8 cellular contexts compared by ENCODE assay signal in the genomic region with DNA sequence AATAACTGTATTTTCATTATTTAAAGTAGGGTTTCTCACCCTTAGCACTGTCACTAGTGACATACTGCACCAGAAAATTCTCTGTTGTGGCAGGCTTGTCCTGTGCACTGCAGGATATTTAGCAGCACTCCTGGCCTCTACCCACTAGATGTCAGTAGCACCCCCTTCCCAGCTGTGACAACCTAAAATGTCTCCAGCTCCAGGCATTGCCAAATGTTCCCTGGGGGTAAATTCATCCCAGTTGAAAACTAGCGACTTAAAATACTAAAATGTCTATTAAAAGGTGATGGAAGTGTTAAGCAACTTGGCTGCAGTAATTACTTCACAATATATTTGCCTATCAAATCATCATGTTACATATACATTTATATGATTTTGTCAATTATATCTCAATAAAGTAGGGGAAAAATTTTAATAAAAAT.
A peak's percentile ranks its signal among the peaks of the same experiment; 100 is the strongest.
DNase-seq lines count a peak whose midpoint lies in the region; ATAC-seq and TF ChIP-seq lines count a peak whose summit lies in the region.

No MANE protein-coding gene starts in this region.

- no peak overlapping the region for H3K27ac ChIP-seq in liver (ENCODE audit: low read depth in 1 of 2, low read length in 2 of 2)

- no peak overlapping the region for H3K4me3 Mint-ChIP-seq in activated B cell treated with CpG ODN at 0.5 μM for 24 hours

- H3K4me1 ChIP-seq in liver (ENCODE audit: control insufficient read depth in 4 of 4, insufficient read depth in 4 of 4, low read length in 3 of 4) = peaks cover 0 to 21% (median 1%) of the 10 kb centered on the region in 4 donors

- no peak overlapping the region for H3K4me3 ChIP-seq in GM12864 (ENCODE audit: low read depth, low read length)
- H3K4me3 ChIP-seq in choroid plexus epithelial cell (ENCODE audit: low read depth, low read length) = no peak overlapping the region
- no peak overlapping the region for H3K4me3 ChIP-seq in liver (ENCODE audit: low read depth in 1 of 3, low read length in 3 of 3)

- peak; percentile 84 for TF ChIP-seq CTCF in GM12864 (IDR thresholded peaks at IDR 0.05; ENCODE audit: low read depth, low read length, missing control alignments)
- peak; percentile 89 for TF ChIP-seq CTCF in activated B cell treated with CpG ODN at 0.5 μM for 24 hours (IDR thresholded peaks at IDR 0.05)
- TF ChIP-seq CTCF in choroid plexus epithelial cell (conservative IDR thresholded peaks at IDR 0.05; ENCODE audit: low read depth, low read length) = peak; percentile 96
- peak; percentile 88 for TF ChIP-seq CTCF in liver (IDR thresholded peaks at IDR 0.05; ENCODE audit: low read depth, low read length, missing input control)

- ATAC-seq in HG02938 (IDR thresholded peaks at IDR 0.05; ENCODE audit: unreplicated experiment) (peak; percentile 75), activated B cell treated with CpG ODN at 0.5 μM for 24 hours (ENCODE audit: low read depth) (peak; percentile 97), GM21390 (IDR thresholded peaks at IDR 0.05; ENCODE audit: unreplicated experiment) (no peak)

- no peaks in the 10 kb centered on the region for H3K36me3 ChIP-seq in liver (ENCODE audit: control insufficient read depth in 4 of 4, insufficient read depth in 3 of 4, low read depth in 1 of 4, low read length in 3 of 4)

- H3K9me3 ChIP-seq in liver (ENCODE audit: control insufficient read depth in 4 of 4, low read length in 3 of 4) = no peaks in the 10 kb centered on the region

- 2% methylated on average over 1 of the region's 1 CpG for WGBS in liver

- H3K27me3 ChIP-seq in liver (ENCODE audit: control insufficient read depth in 4 of 4, insufficient read depth in 4 of 4, low read length in 3 of 4) = no peaks in the 10 kb centered on the region

- no peaks in the 10 kb centered on the region for H3K27me3 Mint-ChIP-seq in activated B cell treated with CpG ODN at 0.5 μM for 24 hours

- no peaks in the 10 kb centered on the region for H3K9me3 Mint-ChIP-seq in activated B cell treated with CpG ODN at 0.5 μM for 24 hours

- peaks cover 17% of the 10 kb centered on the region for H3K4me1 Mint-ChIP-seq in activated B cell treated with CpG ODN at 0.5 μM for 24 hours

- no peak overlapping the region for H3K27ac Mint-ChIP-seq in activated B cell treated with CpG ODN at 0.5 μM for 24 hours

- H3K9ac ChIP-seq in liver (ENCODE audit: low read depth in 1 of 2, low read length in 2 of 2) = peak overlapping the region in 1 of 2 donors; percentile 44

- DNase-seq in GM12864 (ENCODE audit: low read depth) (no peak), NCI-H2227 treated with DMSO at 0.1 percent for 48 hours (lab: John Stamatoyannopoulos, UW) (peak; percentile 75), activated B cell treated with CpG ODN at 0.5 μM for 24 hours (no peak), choroid plexus epithelial cell (ENCODE audit: low read depth) (peak; percentile 81)
- peak; percentile 23 to 36 (median 30) for DNase-seq in stimulated activated CD4-positive, alpha-beta T cell treated with anti-CD3 and anti-CD28 coated beads, TNF-alpha, amount 100 ng/mL, for 48 hours (ENCODE audit: low read depth in 3 of 3)

- CTCF ChIA-PET in activated B cell treated with CpG ODN at 0.5 μM for 24 hours (lab: Charles Lee) = interaction anchor here (0.6 to 3.1 kb wide), 13 partner anchors 9 to 252 kb away, joined by 3 to 82 read pairs (median 3); a partner anchor contains a TSS

- intact Hi-C loops in activated B cell treated with CpG ODN at 0.5 μM for 24 hours (cut with micrococcal nuclease) = loop anchor here (1.0 to 10.0 kb wide), 3 partner anchors 76 to 252 kb away; a partner anchor contains a TSS

- POLR2A ChIA-PET in activated B cell treated with CpG ODN at 0.5 μM for 24 hours (lab: Charles Lee) = interaction anchor here (0.5 to 1.0 kb wide), 2 partner anchors 138 to 163 kb away, joined by 3 to 5 read pairs; no protein-coding TSS in a partner anchor

- TF ChIP-seq RAD21 in liver (IDR thresholded peaks at IDR 0.05) = peak; percentile 95 to 97

- peaks cover 51% of the 10 kb centered on the region for H3K36me3 Mint-ChIP-seq in activated B cell treated with CpG ODN at 0.5 μM for 24 hours (ENCODE audit: low read depth)

TF ChIP-seq in liver, 16 proteins besides CTCF, POLR2A, EP300 and RAD21:
- TF ChIP-seq, protein P1, sequence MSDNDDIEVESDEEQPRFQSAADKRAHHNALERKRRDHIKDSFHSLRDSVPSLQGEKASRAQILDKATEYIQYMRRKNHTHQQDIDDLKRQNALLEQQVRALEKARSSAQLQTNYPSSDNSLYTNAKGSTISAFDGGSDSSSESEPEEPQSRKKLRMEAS (IDR thresholded peaks at IDR 0.05) = no peak
- peak in 1 of 2 donors; percentile 9 for TF ChIP-seq JUND (IDR thresholded peaks at IDR 0.05)
- TF ChIP-seq FOXA2 (IDR thresholded peaks at IDR 0.05) = no peak
- TF ChIP-seq, protein P2, sequence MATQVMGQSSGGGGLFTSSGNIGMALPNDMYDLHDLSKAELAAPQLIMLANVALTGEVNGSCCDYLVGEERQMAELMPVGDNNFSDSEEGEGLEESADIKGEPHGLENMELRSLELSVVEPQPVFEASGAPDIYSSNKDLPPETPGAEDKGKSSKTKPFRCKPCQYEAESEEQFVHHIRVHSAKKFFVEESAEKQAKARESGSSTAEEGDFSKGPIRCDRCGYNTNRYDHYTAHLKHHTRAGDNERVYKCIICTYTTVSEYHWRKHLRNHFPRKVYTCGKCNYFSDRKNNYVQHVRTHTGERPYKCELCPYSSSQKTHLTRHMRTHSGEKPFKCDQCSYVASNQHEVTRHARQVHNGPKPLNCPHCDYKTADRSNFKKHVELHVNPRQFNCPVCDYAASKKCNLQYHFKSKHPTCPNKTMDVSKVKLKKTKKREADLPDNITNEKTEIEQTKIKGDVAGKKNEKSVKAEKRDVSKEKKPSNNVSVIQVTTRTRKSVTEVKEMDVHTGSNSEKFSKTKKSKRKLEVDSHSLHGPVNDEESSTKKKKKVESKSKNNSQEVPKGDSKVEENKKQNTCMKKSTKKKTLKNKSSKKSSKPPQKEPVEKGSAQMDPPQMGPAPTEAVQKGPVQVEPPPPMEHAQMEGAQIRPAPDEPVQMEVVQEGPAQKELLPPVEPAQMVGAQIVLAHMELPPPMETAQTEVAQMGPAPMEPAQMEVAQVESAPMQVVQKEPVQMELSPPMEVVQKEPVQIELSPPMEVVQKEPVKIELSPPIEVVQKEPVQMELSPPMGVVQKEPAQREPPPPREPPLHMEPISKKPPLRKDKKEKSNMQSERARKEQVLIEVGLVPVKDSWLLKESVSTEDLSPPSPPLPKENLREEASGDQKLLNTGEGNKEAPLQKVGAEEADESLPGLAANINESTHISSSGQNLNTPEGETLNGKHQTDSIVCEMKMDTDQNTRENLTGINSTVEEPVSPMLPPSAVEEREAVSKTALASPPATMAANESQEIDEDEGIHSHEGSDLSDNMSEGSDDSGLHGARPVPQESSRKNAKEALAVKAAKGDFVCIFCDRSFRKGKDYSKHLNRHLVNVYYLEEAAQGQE (IDR thresholded peaks at IDR 0.05) = no peak
- TF ChIP-seq SP1 (IDR thresholded peaks at IDR 0.05) = no peak
- TF ChIP-seq GABPA (IDR thresholded peaks at IDR 0.05 in 1 of 2, conservative IDR thresholded peaks at IDR 0.05 in 1 of 2) = peak in 1 of 2 donors; percentile 16
- no peak for TF ChIP-seq TAF1 (conservative IDR thresholded peaks at IDR 0.05)
- TF ChIP-seq, protein P3, sequence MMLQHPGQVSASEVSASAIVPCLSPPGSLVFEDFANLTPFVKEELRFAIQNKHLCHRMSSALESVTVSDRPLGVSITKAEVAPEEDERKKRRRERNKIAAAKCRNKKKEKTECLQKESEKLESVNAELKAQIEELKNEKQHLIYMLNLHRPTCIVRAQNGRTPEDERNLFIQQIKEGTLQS (IDR thresholded peaks at IDR 0.05) = no peak
- no peak for TF ChIP-seq HNF4A (conservative IDR thresholded peaks at IDR 0.05)
- no peak for TF ChIP-seq HNF4G (IDR thresholded peaks at IDR 0.05)
- TF ChIP-seq, protein P4, sequence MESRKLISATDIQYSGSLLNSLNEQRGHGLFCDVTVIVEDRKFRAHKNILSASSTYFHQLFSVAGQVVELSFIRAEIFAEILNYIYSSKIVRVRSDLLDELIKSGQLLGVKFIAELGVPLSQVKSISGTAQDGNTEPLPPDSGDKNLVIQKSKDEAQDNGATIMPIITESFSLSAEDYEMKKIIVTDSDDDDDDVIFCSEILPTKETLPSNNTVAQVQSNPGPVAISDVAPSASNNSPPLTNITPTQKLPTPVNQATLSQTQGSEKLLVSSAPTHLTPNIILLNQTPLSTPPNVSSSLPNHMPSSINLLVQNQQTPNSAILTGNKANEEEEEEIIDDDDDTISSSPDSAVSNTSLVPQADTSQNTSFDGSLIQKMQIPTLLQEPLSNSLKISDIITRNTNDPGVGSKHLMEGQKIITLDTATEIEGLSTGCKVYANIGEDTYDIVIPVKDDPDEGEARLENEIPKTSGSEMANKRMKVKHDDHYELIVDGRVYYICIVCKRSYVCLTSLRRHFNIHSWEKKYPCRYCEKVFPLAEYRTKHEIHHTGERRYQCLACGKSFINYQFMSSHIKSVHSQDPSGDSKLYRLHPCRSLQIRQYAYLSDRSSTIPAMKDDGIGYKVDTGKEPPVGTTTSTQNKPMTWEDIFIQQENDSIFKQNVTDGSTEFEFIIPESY (IDR thresholded peaks at IDR 0.05) = no peak
- TF ChIP-seq FOXA1 (IDR thresholded peaks at IDR 0.05) = no peak
- no peak for TF ChIP-seq EGR1 (IDR thresholded peaks at IDR 0.05; ENCODE audit: low read depth in 2 of 2)
- peak; percentile 80 for TF ChIP-seq YY1 (IDR thresholded peaks at IDR 0.05)
- TF ChIP-seq RXRA (IDR thresholded peaks at IDR 0.05) = no peak
- no peak for TF ChIP-seq NR2F2 (IDR thresholded peaks at IDR 0.05)

Comparison
In these comparisons a context has a peak if more than half of its experiments do, and no peak if none do; other contexts are left out.
1. DNase-seq: peak in NCI-H2227 treated with DMSO at 0.1 percent for 48 hours (single experiment), choroid plexus epithelial cell (single experiment) and stimulated activated CD4-positive, alpha-beta T cell treated with anti-CD3 and anti-CD28 coated beads, TNF-alpha, amount 100 ng/mL, for 48 hours (3 of 3); none in GM12864 (single experiment) and activated B cell treated with CpG ODN at 0.5 μM for 24 hours (single experiment).
2. Peak in every context shown above with its lines, with median percentiles within 50 percentile points of each other: CTCF ChIP-seq.